8 cellular contexts compared by ENCODE assay signal in the genomic region with DNA sequence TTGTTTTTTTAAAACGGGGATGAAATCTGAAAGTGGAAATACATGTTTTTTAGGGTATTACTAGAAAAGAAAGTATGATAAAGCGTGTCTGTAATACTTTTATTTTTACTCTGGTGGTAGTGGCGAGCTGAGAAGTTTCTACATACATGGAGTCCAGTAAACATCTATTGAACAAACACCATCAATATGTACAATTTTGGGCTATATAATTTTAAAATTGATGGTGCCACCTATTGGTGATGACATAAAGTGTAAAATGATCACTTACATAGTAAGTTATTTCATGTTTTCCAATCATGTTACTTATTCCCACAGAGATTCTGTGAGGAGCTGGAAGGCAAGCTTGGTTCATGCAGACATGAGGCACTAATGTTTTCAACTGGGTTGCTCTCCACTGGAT. TPM values are rescaled to one million over a fixed set of nuclear protein-coding genes. Genes with fewer than 3 reads are reported as not detected.
DNase-seq lines count a peak whose midpoint lies in the region; ATAC-seq, FAIRE-seq and TF ChIP-seq lines count a peak whose summit lies in the region.

No MANE protein-coding gene starts in this region.

- intact Hi-C loops in sciatic nerve (cut with DNase I), result no loop called here

- peak; percentile 11 for DNase-seq in Ammon's horn (ENCODE audit: low spot score)
- DNase-seq in GM19239 (ENCODE audit: insufficient read length, low spot score), result no peak
- peak; percentile 37 for DNase-seq in RPMI8226
- peak; percentile 31 for DNase-seq in fibroblast of gingiva (ENCODE audit: low read depth)
- DNase-seq in sciatic nerve (ENCODE audit: low spot score), result no peak
- DNase-seq in WTC11 (ENCODE audit: low spot score), result no peak
- DNase-seq in stimulated activated CD8-positive, alpha-beta memory T cell treated with anti-CD3 and anti-CD28 coated beads, Interleukin-4, amount 100 ng/mL, for 48 hours, result no peak
- DNase-seq in NCI-H2107 (lab: John Stamatoyannopoulos, UW), result no peak

- CTCF ChIA-PET in WTC11 (lab: Charles Lee), result no interaction called here

- no peaks in the 10 kb centered on the region for H3K9me3 Mint-ChIP-seq in WTC11

- FAIRE-seq in GM19239 (lab: Jason Lieb, UNC), result peak; percentile 81

- H3K36me3 Mint-ChIP-seq in WTC11, result no peaks in the 10 kb centered on the region

- no peaks in the 10 kb centered on the region for H3K4me1 Mint-ChIP-seq in WTC11

- ATAC-seq in sciatic nerve (peak; percentile 47), WTC11 (no peak)

- H3K27ac Mint-ChIP-seq in WTC11, result no peak overlapping the region

- TF ChIP-seq CTCF in WTC11 (IDR thresholded peaks at IDR 0.05), result no peak

- no peak overlapping the region for H3K4me3 Mint-ChIP-seq in WTC11

- POLR2A ChIA-PET in WTC11 (lab: Charles Lee), result no interaction called here

- no peaks in the 10 kb centered on the region; the same call in 1 of the 2 replicates for H3K27me3 Mint-ChIP-seq in WTC11 (ENCODE audit: low read depth)

TF ChIP-seq in WTC11, 78 proteins besides CTCF, POLR2A, EP300 and RAD21:
- TF ChIP-seq, protein P1, sequence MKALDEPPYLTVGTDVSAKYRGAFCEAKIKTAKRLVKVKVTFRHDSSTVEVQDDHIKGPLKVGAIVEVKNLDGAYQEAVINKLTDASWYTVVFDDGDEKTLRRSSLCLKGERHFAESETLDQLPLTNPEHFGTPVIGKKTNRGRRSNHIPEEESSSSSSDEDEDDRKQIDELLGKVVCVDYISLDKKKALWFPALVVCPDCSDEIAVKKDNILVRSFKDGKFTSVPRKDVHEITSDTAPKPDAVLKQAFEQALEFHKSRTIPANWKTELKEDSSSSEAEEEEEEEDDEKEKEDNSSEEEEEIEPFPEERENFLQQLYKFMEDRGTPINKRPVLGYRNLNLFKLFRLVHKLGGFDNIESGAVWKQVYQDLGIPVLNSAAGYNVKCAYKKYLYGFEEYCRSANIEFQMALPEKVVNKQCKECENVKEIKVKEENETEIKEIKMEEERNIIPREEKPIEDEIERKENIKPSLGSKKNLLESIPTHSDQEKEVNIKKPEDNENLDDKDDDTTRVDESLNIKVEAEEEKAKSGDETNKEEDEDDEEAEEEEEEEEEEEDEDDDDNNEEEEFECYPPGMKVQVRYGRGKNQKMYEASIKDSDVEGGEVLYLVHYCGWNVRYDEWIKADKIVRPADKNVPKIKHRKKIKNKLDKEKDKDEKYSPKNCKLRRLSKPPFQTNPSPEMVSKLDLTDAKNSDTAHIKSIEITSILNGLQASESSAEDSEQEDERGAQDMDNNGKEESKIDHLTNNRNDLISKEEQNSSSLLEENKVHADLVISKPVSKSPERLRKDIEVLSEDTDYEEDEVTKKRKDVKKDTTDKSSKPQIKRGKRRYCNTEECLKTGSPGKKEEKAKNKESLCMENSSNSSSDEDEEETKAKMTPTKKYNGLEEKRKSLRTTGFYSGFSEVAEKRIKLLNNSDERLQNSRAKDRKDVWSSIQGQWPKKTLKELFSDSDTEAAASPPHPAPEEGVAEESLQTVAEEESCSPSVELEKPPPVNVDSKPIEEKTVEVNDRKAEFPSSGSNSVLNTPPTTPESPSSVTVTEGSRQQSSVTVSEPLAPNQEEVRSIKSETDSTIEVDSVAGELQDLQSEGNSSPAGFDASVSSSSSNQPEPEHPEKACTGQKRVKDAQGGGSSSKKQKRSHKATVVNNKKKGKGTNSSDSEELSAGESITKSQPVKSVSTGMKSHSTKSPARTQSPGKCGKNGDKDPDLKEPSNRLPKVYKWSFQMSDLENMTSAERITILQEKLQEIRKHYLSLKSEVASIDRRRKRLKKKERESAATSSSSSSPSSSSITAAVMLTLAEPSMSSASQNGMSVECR (CRISPR knock-in tag; IDR thresholded peaks at IDR 0.05; ENCODE audit: borderline replicate concordance), result no peak
- TF ChIP-seq, protein P2, sequence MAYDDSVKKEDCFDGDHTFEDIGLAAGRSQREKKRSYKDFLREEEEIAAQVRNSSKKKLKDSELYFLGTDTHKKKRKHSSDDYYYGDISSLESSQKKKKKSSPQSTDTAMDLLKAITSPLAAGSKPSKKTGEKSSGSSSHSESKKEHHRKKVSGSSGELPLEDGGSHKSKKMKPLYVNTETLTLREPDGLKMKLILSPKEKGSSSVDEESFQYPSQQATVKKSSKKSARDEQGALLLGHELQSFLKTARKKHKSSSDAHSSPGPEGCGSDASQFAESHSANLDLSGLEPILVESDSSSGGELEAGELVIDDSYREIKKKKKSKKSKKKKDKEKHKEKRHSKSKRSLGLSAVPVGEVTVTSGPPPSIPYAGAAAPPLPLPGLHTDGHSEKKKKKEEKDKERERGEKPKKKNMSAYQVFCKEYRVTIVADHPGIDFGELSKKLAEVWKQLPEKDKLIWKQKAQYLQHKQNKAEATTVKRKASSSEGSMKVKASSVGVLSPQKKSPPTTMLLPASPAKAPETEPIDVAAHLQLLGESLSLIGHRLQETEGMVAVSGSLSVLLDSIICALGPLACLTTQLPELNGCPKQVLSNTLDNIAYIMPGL (CRISPR knock-in tag; IDR thresholded peaks at IDR 0.05), result no peak
- TF ChIP-seq, protein P3, sequence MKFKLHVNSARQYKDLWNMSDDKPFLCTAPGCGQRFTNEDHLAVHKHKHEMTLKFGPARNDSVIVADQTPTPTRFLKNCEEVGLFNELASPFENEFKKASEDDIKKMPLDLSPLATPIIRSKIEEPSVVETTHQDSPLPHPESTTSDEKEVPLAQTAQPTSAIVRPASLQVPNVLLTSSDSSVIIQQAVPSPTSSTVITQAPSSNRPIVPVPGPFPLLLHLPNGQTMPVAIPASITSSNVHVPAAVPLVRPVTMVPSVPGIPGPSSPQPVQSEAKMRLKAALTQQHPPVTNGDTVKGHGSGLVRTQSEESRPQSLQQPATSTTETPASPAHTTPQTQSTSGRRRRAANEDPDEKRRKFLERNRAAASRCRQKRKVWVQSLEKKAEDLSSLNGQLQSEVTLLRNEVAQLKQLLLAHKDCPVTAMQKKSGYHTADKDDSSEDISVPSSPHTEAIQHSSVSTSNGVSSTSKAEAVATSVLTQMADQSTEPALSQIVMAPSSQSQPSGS (CRISPR knock-in tag; IDR thresholded peaks at IDR 0.05; ENCODE audit: borderline replicate concordance, low read depth), result no peak
- TF ChIP-seq FOXP1 (CRISPR knock-in tag; IDR thresholded peaks at IDR 0.05; ENCODE audit: borderline replicate concordance), result no peak

RNA-seq across cellular contexts. Expression of a gene that starts 31.5 kb away (rescaled TPM):
- total RNA-seq in sciatic nerve (149 TPM), WTC11 (2021) (21.4 to 26.3 TPM (median 22.7 TPM) in 3 replicates)

Comparison
In these comparisons a context has a peak if more than half of its experiments do, and no peak if none do; other contexts are left out.
1. DNase-seq: peak in Ammon's horn (single experiment), RPMI8226 (single experiment) and fibroblast of gingiva (single experiment); none in GM19239 (single experiment), sciatic nerve (single experiment), WTC11 (single experiment), stimulated activated CD8-positive, alpha-beta memory T cell treated with anti-CD3 and anti-CD28 coated beads, Interleukin-4, amount 100 ng/mL, for 48 hours (single experiment) and NCI-H2107 (single experiment).